In genomic region chr6:25180630-25181375, GRCh38 we compare ENCODE assay signal across 2 cellular contexts.
TF ChIP-seq lines count a peak whose summit lies in the region.

No MANE protein-coding gene starts in this region.

TF ChIP-seq in SK-N-SH, 30 proteins besides CTCF, POLR2A, EP300 and RAD21 (continued from another document):
- TF ChIP-seq REST (IDR thresholded peaks at IDR 0.05; ENCODE audit: low read depth, low read length): no peak
- TF ChIP-seq RXRA (IDR thresholded peaks at IDR 0.05; ENCODE audit: borderline replicate concordance, low read depth): no peak
- TF ChIP-seq USF2 (IDR thresholded peaks at IDR 0.05; ENCODE audit: borderline replicate concordance, low read depth, low read length): no peak
- TF ChIP-seq USF1 (IDR thresholded peaks at IDR 0.05; ENCODE audit: borderline replicate concordance, low read depth): no peak
- TF ChIP-seq SIN3A (IDR thresholded peaks at IDR 0.05; ENCODE audit: borderline replicate concordance, low read depth, low read length): no peak
- TF ChIP-seq CHD2 (IDR thresholded peaks at IDR 0.05; ENCODE audit: low read length, partially characterized antibody): no peak
- TF ChIP-seq MAX (IDR thresholded peaks at IDR 0.05; ENCODE audit: low read depth): no peak
- TF ChIP-seq NFIC (IDR thresholded peaks at IDR 0.05; ENCODE audit: borderline replicate concordance): no peak
- TF ChIP-seq TEAD4 (IDR thresholded peaks at IDR 0.05; ENCODE audit: borderline replicate concordance, insufficient read depth): no peak

TF ChIP-seq in SK-N-SH treated with all-trans-retinoic acid at 6 μM for 48 hours, 23 proteins besides CTCF, POLR2A, EP300 and RAD21 (continued from another document):
- TF ChIP-seq TSHZ2 (CRISPR knock-in tag; IDR thresholded peaks at IDR 0.05) (no peak), POU6F1 (CRISPR knock-in tag; IDR thresholded peaks at IDR 0.05; ENCODE audit: borderline replicate concordance, low read depth) (no peak)
